In genomic region chr10:35667971-35668370, GRCh38 we compare ENCODE assay signal across 21 cellular contexts.
"Had no signal": no experiment of that assay in that cellular context is flagged by ENCODE, and none has a peak within 500 bp of the region (broad histone marks: within the 10 kb centered on the region; RNA-seq: fewer than 3 reads in every experiment).

No MANE protein-coding gene starts in this region.

- H3K36me3 ChIP-seq: colonic mucosa, esophagus squamous epithelium, gastrocnemius medialis, heart right ventricle, left lung, lower lobe of right lung had no signal

- H3K4me3 Mint-ChIP-seq: dendritic cell treated with granulocyte-macrophage colony-stimulating factor and Interleukin-4, amounts not matched to agents 40 ng/mL and 50 ng/mL, for 4 days; effector memory CD8-positive, alpha-beta T cell; endodermal cell; mesothelial cell of epicardium had no signal

- DNase-seq: colonic mucosa; cortex of kidney; effector CD8-positive, alpha-beta T cell; effector memory CD8-positive, alpha-beta T cell; endodermal cell; esophagus squamous epithelium; foreskin fibroblast; foreskin melanocyte; gastrocnemius medialis; glutamatergic neuron; head of caudate nucleus; heart right ventricle; hippocampal formation; left cardiac atrium; left lung; left ventricle myocardium superior; lower lobe of right lung; mesenchymal stem cell; mucosa of descending colon had no signal

- H3K4me3 ChIP-seq: colonic mucosa, esophagus squamous epithelium, gastrocnemius medialis, heart right ventricle, left lung, lower lobe of right lung, mucosa of descending colon had no signal

- H3K9me3 ChIP-seq: colonic mucosa, esophagus squamous epithelium, gastrocnemius medialis, heart right ventricle, left lung, lower lobe of right lung, mucosa of descending colon had no signal

- H3K27ac Mint-ChIP-seq: dendritic cell treated with granulocyte-macrophage colony-stimulating factor and Interleukin-4, amounts not matched to agents 40 ng/mL and 50 ng/mL, for 4 days; effector memory CD8-positive, alpha-beta T cell; endodermal cell; mesothelial cell of epicardium had no signal

- H3K4me1 ChIP-seq: colonic mucosa, esophagus squamous epithelium, gastrocnemius medialis, heart right ventricle, left lung, lower lobe of right lung had no signal

- H3K27me3 Mint-ChIP-seq: dendritic cell treated with granulocyte-macrophage colony-stimulating factor and Interleukin-4, amounts not matched to agents 40 ng/mL and 50 ng/mL, for 4 days had no signal

- ATAC-seq: effector memory CD8-positive, alpha-beta T cell; gastrocnemius medialis; heart right ventricle; left cardiac atrium; left lung; left ventricle myocardium superior; lower lobe of right lung; mucosa of descending colon had no signal

- H3K27me3 ChIP-seq: colonic mucosa, esophagus squamous epithelium, gastrocnemius medialis, heart right ventricle, left lung had no signal

- H3K27ac ChIP-seq: colonic mucosa, esophagus squamous epithelium, gastrocnemius medialis, heart right ventricle, left lung, lower lobe of right lung had no signal
